In the genomic region with DNA sequence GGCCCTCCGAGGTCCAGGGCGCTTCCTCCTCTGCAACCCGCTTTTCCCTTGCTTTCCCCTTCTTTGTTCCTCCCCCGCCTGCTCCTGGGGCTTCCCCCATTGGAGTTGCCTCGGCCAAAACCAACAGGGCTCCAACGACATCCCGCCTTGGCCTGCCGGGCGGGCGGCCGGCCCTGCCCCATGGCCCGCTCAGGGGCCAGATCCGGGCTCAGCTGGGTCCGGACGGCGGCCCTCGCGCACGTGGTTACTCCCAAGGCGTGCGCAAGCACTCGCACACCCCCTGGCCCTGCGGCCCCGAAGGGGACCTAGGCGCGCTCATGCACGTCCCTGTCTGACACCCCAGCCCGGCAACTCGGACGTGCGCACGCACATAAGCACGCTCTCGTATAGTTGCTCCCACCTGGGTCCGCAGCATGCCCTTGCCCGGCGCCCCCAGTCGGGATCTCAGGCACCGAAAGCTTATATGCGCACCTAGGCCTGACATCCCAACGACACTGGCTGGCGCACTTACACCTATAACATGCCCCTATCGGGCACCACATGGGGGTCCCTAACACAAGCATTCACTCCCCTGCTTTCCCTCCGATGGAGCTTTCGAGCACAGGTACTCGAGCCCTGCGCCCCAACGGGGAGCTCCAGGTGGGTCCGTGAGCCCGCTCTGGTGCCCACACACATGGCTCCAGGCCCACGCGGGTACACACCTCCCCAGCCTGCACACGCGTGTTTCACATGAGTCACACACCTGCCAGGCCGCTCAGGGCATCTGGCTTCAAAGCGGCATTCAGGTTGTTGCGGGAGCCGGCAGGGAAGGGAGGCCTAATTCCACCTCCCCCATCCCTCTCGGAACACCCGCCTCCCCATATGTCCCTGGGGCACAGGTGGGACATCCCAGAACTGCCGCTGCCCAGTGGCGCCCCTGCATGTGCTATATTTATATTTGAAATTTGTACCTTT, we compare ENCODE assay signal across 13 cellular contexts. TPM values are rescaled to one million over a fixed set of nuclear protein-coding genes. Genes with fewer than 3 reads are reported as not detected.
DNase-seq lines count a peak whose midpoint lies in the region; ATAC-seq, FAIRE-seq and TF ChIP-seq lines count a peak whose summit lies in the region.
"Had no signal": no experiment of that assay in that cellular context is flagged by ENCODE, and none has a peak within 500 bp of the region (broad histone marks: within the 10 kb centered on the region; RNA-seq: fewer than 3 reads in every experiment).

No MANE protein-coding gene starts in this region.

- H2BK5ac ChIP-seq in trophoblast cell (ENCODE audit: low read depth, low read length, poor library complexity): no peak overlapping the region

- H2AK5ac ChIP-seq in trophoblast cell (ENCODE audit: low read length): no peak overlapping the region

- no peak overlapping the region for H3K4me2 ChIP-seq in trophoblast cell (ENCODE audit: low read length)

- H3K27ac Mint-ChIP-seq in brain: peak overlapping the region in 3 of 5 experiments; percentile 68 to 100 (median 95)

- peak; percentile 38 for DNase-seq in GM10266 (ENCODE audit: extremely low spot score)
- no peak for DNase-seq in trophoblast cell
- no peak for DNase-seq in RCC 7860 (ENCODE audit: low spot score)
- no peak for DNase-seq in NCI-H128 (lab: John Stamatoyannopoulos, UW; ENCODE audit: unreplicated experiment)
- DNase-seq: activated effector memory CD4-positive, alpha-beta T cell treated with anti-CD3 and anti-CD28 coated beads, Interleukin-2, amount 50 U/mL, for 16 hours; NCI-H2081 had no signal

- H3K4me3 ChIP-seq in iPS-15b (ENCODE audit: low read depth, low read length) (peak overlapping the region; percentile 50), skin epidermis (peak overlapping the region in 1 of 7 experiments; percentile 4), trophoblast cell (ENCODE audit: low read depth, low read length) (no peak overlapping the region)
- H3K4me3 ChIP-seq: pancreas had no signal

- H3K4me1 ChIP-seq in iPS-15b (ENCODE audit: control insufficient read depth, insufficient read depth, low read length) (no peaks in the 10 kb centered on the region), trophoblast cell (ENCODE audit: control insufficient read depth in 1 of 2, insufficient read depth in 2 of 2, low read length in 2 of 2) (no peaks in the 10 kb centered on the region)

- peaks cover 0 to 8% (median 5%) of the 10 kb centered on the region in 5 experiments for H3K9me3 Mint-ChIP-seq in brain

- peak overlapping the region in 18 of 21 experiments; percentile 7 to 97 (median 91) for H3K27ac ChIP-seq in skin epidermis
- H3K27ac ChIP-seq in trophoblast cell (ENCODE audit: low read depth, low read length): no peak overlapping the region
- H3K27ac ChIP-seq: pancreas had no signal

- H3K9ac ChIP-seq in iPS-15b (ENCODE audit: low read depth, low read length): no peak overlapping the region
- H3K9ac ChIP-seq in trophoblast cell (ENCODE audit: low read length): no peak overlapping the region

- H3K4me3 Mint-ChIP-seq in brain: no peak overlapping the region

- H3K27me3 ChIP-seq in iPS-15b (ENCODE audit: control insufficient read depth, insufficient read depth, low read length) (peaks cover 90% of the 10 kb centered on the region), trophoblast cell (ENCODE audit: insufficient read depth, low read length) (peaks cover 83% of the 10 kb centered on the region)
- H3K27me3 ChIP-seq: pancreas had no signal

- no peak overlapping the region for H4K12ac ChIP-seq in trophoblast cell (ENCODE audit: low read depth, low read length)

- H3K36me3 Mint-ChIP-seq in brain: no peaks in the 10 kb centered on the region

- H2BK12ac ChIP-seq in trophoblast cell (ENCODE audit: low read length): no peak overlapping the region

- no peak for FAIRE-seq in RCC 7860 (lab: Jason Lieb, UNC)
- FAIRE-seq: HTR-8/SVneo, pancreas had no signal

- H4K91ac ChIP-seq in trophoblast cell (ENCODE audit: low read depth, low read length): no peak overlapping the region

- WGBS in trophoblast cell (ENCODE audit: extremely low coverage, insufficient coverage, insufficient read length): no CpG with 5 or more reads among the region's 62 CpGs

- no peaks in the 10 kb centered on the region for H3K36me3 ChIP-seq in iPS-15b (ENCODE audit: control insufficient read depth, insufficient read depth, low read length)
- no peaks in the 10 kb centered on the region for H3K36me3 ChIP-seq in trophoblast cell (ENCODE audit: control insufficient read depth in 1 of 2, insufficient read depth in 2 of 2, low read length in 2 of 2)
- H3K36me3 ChIP-seq: pancreas had no signal

- H3K79me2 ChIP-seq in trophoblast cell (ENCODE audit: control insufficient read depth, insufficient read depth, low read length, poor library complexity): no peaks in the 10 kb centered on the region

- H3K14ac ChIP-seq in trophoblast cell (ENCODE audit: low read length): no peak overlapping the region

- H3K23ac ChIP-seq in trophoblast cell (ENCODE audit: low read length): no peak overlapping the region

- H3K18ac ChIP-seq in trophoblast cell (ENCODE audit: low read length): no peak overlapping the region

- H3K27me3 Mint-ChIP-seq in brain: peaks cover 96% of the 10 kb centered on the region

- H3K9me3 ChIP-seq in iPS-15b (ENCODE audit: control insufficient read depth, insufficient read depth, low read length) (no peaks in the 10 kb centered on the region), trophoblast cell (ENCODE audit: insufficient read depth, low read depth, low read length) (peaks cover 15% of the 10 kb centered on the region)
- H3K9me3 ChIP-seq: pancreas had no signal

- TF ChIP-seq CTCF in GM10266 (IDR thresholded peaks at IDR 0.05; ENCODE audit: control insufficient read depth, insufficient read depth, low read depth, missing control alignments) (no peak), brain (conservative IDR thresholded peaks at IDR 0.05) (no peak)

- no peak overlapping the region for H4K8ac ChIP-seq in trophoblast cell (ENCODE audit: low read depth, low read length)

- H3K4me1 Mint-ChIP-seq in brain: peaks cover 36% of the 10 kb centered on the region

- H3K79me1 ChIP-seq in trophoblast cell (ENCODE audit: low read length): no peaks in the 10 kb centered on the region

- H3K4ac ChIP-seq in trophoblast cell (ENCODE audit: low read depth, low read length): no peak overlapping the region

- no peak for ATAC-seq in HG02798 (IDR thresholded peaks at IDR 0.05; ENCODE audit: poor library complexity, unreplicated experiment)

- no peak overlapping the region for H2BK120ac ChIP-seq in trophoblast cell (ENCODE audit: insufficient read depth, low read length, poor library complexity)

- H2AFZ ChIP-seq in trophoblast cell (ENCODE audit: insufficient read depth, low read length, poor library complexity): no peak overlapping the region

RNA-seq across cellular contexts. Expression of gene NFIX, which starts 15.0 kb away (rescaled TPM):
- 239 TPM for polyA plus RNA-seq in brain (ENCODE audit: insufficient read depth, low read depth, low replicate concordance)
- 0.03 and 0.04 TPM in 2 replicates for polyA plus RNA-seq in trophoblast cell (2013)

RNA-seq across cellular contexts. Expression of gene DAND5, which starts 40.9 kb away (rescaled TPM):
- 0.56 TPM for polyA plus RNA-seq in brain (ENCODE audit: insufficient read depth, low read depth, low replicate concordance)
- polyA plus RNA-seq in trophoblast cell (2013): 0.03 TPM in 2 replicates
- polyA plus RNA-seq: liver had no signal

RNA-seq across cellular contexts. Expression of gene GADD45GIP1, which starts 53.3 kb away (rescaled TPM):
- polyA plus RNA-seq in brain (ENCODE audit: insufficient read depth, low read depth, low replicate concordance): 73.8 TPM
- 35.0 and 36.2 TPM in 2 replicates for polyA plus RNA-seq in trophoblast cell (2013)
